In the genomic region with DNA sequence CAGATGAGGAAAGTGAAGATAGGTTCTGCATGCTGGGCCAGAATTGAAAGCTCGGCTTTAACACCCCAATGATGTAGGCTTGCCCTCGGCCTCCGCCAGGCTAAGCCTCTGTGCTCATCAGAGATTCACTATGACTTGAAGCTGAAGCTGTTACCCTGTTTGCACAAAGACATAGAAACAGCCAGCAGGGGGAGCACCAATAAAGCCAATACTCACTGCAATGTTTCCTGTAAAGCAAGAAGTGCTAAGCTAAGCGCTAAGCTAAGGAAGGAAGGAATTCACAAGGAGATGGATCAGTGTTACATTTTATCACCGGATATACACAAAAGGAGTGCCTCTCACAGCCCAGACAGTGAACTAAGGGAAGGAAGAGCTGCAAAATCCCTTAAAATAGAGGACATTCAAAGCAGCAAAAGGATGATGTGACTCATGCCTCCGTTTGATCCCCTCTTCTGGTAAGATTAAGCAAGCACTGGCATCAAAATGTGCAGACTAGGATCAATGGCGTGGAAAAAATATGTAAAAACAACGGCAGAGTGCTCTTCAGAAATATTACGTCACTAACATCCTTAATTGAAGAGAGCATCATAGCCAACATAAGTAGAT, we compare ENCODE assay signal across 1 cellular context.
TF ChIP-seq lines count a peak whose summit lies in the region.

No MANE protein-coding gene starts in this region.

TF ChIP-seq in GM23338, 12 proteins besides CTCF, POLR2A, EP300 and RAD21 (continued from another document):
- TF ChIP-seq EZH2 (IDR thresholded peaks at IDR 0.05; ENCODE audit: low read depth, unreplicated experiment) (no peak), CREB1 (CRISPR knock-in tag; IDR thresholded peaks at IDR 0.05; ENCODE audit: low read depth) (no peak), STAT1 (IDR thresholded peaks at IDR 0.05; ENCODE audit: unreplicated experiment) (no peak), POLR2AphosphoS5 (IDR thresholded peaks at IDR 0.05; ENCODE audit: low read depth) (no peak), ZNF114 (CRISPR knock-in tag; IDR thresholded peaks at IDR 0.05) (no peak)
- TF ChIP-seq, protein P1, sequence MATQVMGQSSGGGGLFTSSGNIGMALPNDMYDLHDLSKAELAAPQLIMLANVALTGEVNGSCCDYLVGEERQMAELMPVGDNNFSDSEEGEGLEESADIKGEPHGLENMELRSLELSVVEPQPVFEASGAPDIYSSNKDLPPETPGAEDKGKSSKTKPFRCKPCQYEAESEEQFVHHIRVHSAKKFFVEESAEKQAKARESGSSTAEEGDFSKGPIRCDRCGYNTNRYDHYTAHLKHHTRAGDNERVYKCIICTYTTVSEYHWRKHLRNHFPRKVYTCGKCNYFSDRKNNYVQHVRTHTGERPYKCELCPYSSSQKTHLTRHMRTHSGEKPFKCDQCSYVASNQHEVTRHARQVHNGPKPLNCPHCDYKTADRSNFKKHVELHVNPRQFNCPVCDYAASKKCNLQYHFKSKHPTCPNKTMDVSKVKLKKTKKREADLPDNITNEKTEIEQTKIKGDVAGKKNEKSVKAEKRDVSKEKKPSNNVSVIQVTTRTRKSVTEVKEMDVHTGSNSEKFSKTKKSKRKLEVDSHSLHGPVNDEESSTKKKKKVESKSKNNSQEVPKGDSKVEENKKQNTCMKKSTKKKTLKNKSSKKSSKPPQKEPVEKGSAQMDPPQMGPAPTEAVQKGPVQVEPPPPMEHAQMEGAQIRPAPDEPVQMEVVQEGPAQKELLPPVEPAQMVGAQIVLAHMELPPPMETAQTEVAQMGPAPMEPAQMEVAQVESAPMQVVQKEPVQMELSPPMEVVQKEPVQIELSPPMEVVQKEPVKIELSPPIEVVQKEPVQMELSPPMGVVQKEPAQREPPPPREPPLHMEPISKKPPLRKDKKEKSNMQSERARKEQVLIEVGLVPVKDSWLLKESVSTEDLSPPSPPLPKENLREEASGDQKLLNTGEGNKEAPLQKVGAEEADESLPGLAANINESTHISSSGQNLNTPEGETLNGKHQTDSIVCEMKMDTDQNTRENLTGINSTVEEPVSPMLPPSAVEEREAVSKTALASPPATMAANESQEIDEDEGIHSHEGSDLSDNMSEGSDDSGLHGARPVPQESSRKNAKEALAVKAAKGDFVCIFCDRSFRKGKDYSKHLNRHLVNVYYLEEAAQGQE (IDR thresholded peaks at IDR 0.05; ENCODE audit: unreplicated experiment) = no peak
- TF ChIP-seq, protein P2, sequence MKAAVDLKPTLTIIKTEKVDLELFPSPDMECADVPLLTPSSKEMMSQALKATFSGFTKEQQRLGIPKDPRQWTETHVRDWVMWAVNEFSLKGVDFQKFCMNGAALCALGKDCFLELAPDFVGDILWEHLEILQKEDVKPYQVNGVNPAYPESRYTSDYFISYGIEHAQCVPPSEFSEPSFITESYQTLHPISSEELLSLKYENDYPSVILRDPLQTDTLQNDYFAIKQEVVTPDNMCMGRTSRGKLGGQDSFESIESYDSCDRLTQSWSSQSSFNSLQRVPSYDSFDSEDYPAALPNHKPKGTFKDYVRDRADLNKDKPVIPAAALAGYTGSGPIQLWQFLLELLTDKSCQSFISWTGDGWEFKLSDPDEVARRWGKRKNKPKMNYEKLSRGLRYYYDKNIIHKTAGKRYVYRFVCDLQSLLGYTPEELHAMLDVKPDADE (IDR thresholded peaks at IDR 0.05) = no peak
